Comparison of ENCODE assay signal across 15 cellular contexts in the genomic region with DNA sequence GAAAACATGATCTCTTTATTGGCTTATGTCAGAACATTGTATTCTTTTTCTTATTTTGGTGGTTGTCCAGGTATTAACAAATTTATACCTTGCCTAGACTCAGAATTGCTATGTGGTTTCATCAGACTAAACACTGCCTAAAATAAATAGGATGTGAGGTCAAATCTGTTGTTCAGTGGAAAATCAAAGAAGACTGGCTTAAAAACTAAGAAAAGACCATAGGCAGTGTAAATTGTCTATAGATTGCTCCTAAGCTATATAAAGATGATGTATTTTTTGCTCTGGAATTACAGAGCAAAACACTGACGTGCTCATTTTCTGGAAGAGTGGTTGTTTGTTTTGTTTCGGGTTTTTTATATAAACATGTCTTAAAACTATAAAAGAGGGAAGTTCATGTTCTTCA.
A peak's percentile ranks its signal among the peaks of the same experiment; 100 is the strongest.
DNase-seq lines count a peak whose midpoint lies in the region; ATAC-seq and TF ChIP-seq lines count a peak whose summit lies in the region.
"Had no signal": no experiment of that assay in that cellular context is flagged by ENCODE, and none has a peak within 500 bp of the region (broad histone marks: within the 10 kb centered on the region; RNA-seq: fewer than 3 reads in every experiment).

No MANE protein-coding gene starts in this region.

- peak overlapping the region; percentile 73 to 77 (median 74) for H3K27ac ChIP-seq in sigmoid colon

- peaks cover 13% of the 10 kb centered on the region for H3K4me1 Mint-ChIP-seq in T-helper 17 cell
- no peaks in the 10 kb centered on the region for H3K4me1 Mint-ChIP-seq in T-helper 2 cell treated with Interferon-gamma antibody and Interleukin-4, amounts not matched to agents 5 μg/mL and 100 μg/mL, for 36 hours (ENCODE audit: low read depth)
- no peaks in the 10 kb centered on the region for H3K4me1 Mint-ChIP-seq in stimulated activated naive B cell treated with anti-CD40 and anti-IgM and Interleukin-4, amounts not matched to agents 10 μg/mL and 1 μg/mL and 100 μg/mL, for 72 hours

- H3K36me3 ChIP-seq in sigmoid colon: peaks cover 0 to 38% (median 23%) of the 10 kb centered on the region in 4 donors

- ATAC-seq in T-helper 17 cell (no peak), GM21528 (IDR thresholded peaks at IDR 0.05; ENCODE audit: low FRiP score, unreplicated experiment) (no peak)
- no peak for ATAC-seq in stimulated activated naive B cell treated with anti-CD40 and anti-IgM and Interleukin-4, amounts not matched to agents 10 μg/mL and 1 μg/mL and 100 μg/mL, for 72 hours (replicated peaks)

- no peaks in the 10 kb centered on the region for H3K27me3 ChIP-seq in sigmoid colon

- DNase-seq in CD1c-positive myeloid dendritic cell (ENCODE audit: extremely low spot score) (peak; percentile 36), T-helper 17 cell (no peak), fibroblast of peridontal ligament (ENCODE audit: extremely low read depth) (peak; percentile 60), sigmoid colon (no peak), GM20000 (ENCODE audit: low spot score) (no peak)
- no peak for DNase-seq in T-helper 2 cell treated with Interferon-gamma antibody and Interleukin-4, amounts not matched to agents 5 μg/mL and 100 μg/mL, for 36 hours (ENCODE audit: low spot score)
- DNase-seq in stimulated activated naive B cell treated with anti-CD40 and anti-IgM and Interleukin-4, amounts not matched to agents 10 μg/mL and 1 μg/mL and 100 μg/mL, for 72 hours: no peak
- DNase-seq: activated CD4-positive, alpha-beta T cell treated with anti-CD3 and anti-CD28 coated beads for 48 hours; C1 segment of cervical spinal cord; endodermal cell; H9; NCI-H2107; posterior cingulate gyrus; stimulated activated CD4-positive, alpha-beta T cell treated with anti-CD3 and anti-CD28 coated beads, Interleukin-2, amount 100 ng/mL, for 24 hours had no signal

- peaks cover 0 to 33% (median 26%) of the 10 kb centered on the region in 4 donors for H3K4me1 ChIP-seq in sigmoid colon

- WGBS in sigmoid colon, 2 donors: 70 to 72% methylated on average over 2 of the region's 2 CpGs

- H3K4me3 Mint-ChIP-seq in T-helper 17 cell: peak overlapping the region; percentile 8
- no peak overlapping the region for H3K4me3 Mint-ChIP-seq in T-helper 2 cell treated with Interferon-gamma antibody and Interleukin-4, amounts not matched to agents 5 μg/mL and 100 μg/mL, for 36 hours
- H3K4me3 Mint-ChIP-seq in stimulated activated naive B cell treated with anti-CD40 and anti-IgM and Interleukin-4, amounts not matched to agents 10 μg/mL and 1 μg/mL and 100 μg/mL, for 72 hours: no peak overlapping the region
- H3K4me3 Mint-ChIP-seq: endodermal cell, H9 had no signal

- TF ChIP-seq POLR2A in sigmoid colon (IDR thresholded peaks at IDR 0.05): no peak

- H3K27me3 Mint-ChIP-seq in T-helper 17 cell: peaks cover 20% of the 10 kb centered on the region
- H3K27me3 Mint-ChIP-seq in T-helper 2 cell treated with Interferon-gamma antibody and Interleukin-4, amounts not matched to agents 5 μg/mL and 100 μg/mL, for 36 hours (ENCODE audit: low read depth): peaks cover 8% of the 10 kb centered on the region
- no peaks in the 10 kb centered on the region for H3K27me3 Mint-ChIP-seq in stimulated activated naive B cell treated with anti-CD40 and anti-IgM and Interleukin-4, amounts not matched to agents 10 μg/mL and 1 μg/mL and 100 μg/mL, for 72 hours

- no peak overlapping the region for H3K4me3 ChIP-seq in sigmoid colon

- H3K9me3 Mint-ChIP-seq in T-helper 2 cell treated with Interferon-gamma antibody and Interleukin-4, amounts not matched to agents 5 μg/mL and 100 μg/mL, for 36 hours: no peaks in the 10 kb centered on the region
- H3K9me3 Mint-ChIP-seq in stimulated activated naive B cell treated with anti-CD40 and anti-IgM and Interleukin-4, amounts not matched to agents 10 μg/mL and 1 μg/mL and 100 μg/mL, for 72 hours: no peaks in the 10 kb centered on the region
- H3K9me3 Mint-ChIP-seq: endodermal cell, H9 had no signal

- TF ChIP-seq EP300 in sigmoid colon (IDR thresholded peaks at IDR 0.05): peak in 1 of 4 donors; percentile 21

- H3K9me3 ChIP-seq in T-helper 17 cell (ENCODE audit: control insufficient read depth, low read length, poor library complexity, severe bottlenecking) (no peaks in the 10 kb centered on the region), sigmoid colon (no peaks in the 10 kb centered on the region)

- TF ChIP-seq CTCF in sigmoid colon (IDR thresholded peaks at IDR 0.05) (no peak), GM20000 (IDR thresholded peaks at IDR 0.05; ENCODE audit: extremely low read depth, missing control alignments) (no peak)

- intact Hi-C loops in sigmoid colon (cut with DNase I): no loop called here

- no peak overlapping the region for H3K27ac Mint-ChIP-seq in T-helper 17 cell
- no peak overlapping the region for H3K27ac Mint-ChIP-seq in T-helper 2 cell treated with Interferon-gamma antibody and Interleukin-4, amounts not matched to agents 5 μg/mL and 100 μg/mL, for 36 hours
- no peak overlapping the region for H3K27ac Mint-ChIP-seq in stimulated activated naive B cell treated with anti-CD40 and anti-IgM and Interleukin-4, amounts not matched to agents 10 μg/mL and 1 μg/mL and 100 μg/mL, for 72 hours
- H3K27ac Mint-ChIP-seq: endodermal cell had no signal

- H3K36me3 Mint-ChIP-seq in T-helper 17 cell (ENCODE audit: low read depth): peaks cover 4% of the 10 kb centered on the region
- no peaks in the 10 kb centered on the region for H3K36me3 Mint-ChIP-seq in T-helper 2 cell treated with Interferon-gamma antibody and Interleukin-4, amounts not matched to agents 5 μg/mL and 100 μg/mL, for 36 hours (ENCODE audit: low read depth)
- H3K36me3 Mint-ChIP-seq in stimulated activated naive B cell treated with anti-CD40 and anti-IgM and Interleukin-4, amounts not matched to agents 10 μg/mL and 1 μg/mL and 100 μg/mL, for 72 hours: peaks cover 8 to 18% of the 10 kb centered on the region in 2 donors

Comparison
In these comparisons a context has a peak if more than half of its experiments do, and no peak if none do; other contexts are left out.
1. DNase-seq: peak in CD1c-positive myeloid dendritic cell (single experiment) and fibroblast of peridontal ligament (single experiment); none in T-helper 17 cell (0 of 3), sigmoid colon (single experiment), GM20000 (single experiment), T-helper 2 cell treated with Interferon-gamma antibody and Interleukin-4, amounts not matched to agents 5 μg/mL and 100 μg/mL, for 36 hours (single experiment) and stimulated activated naive B cell treated with anti-CD40 and anti-IgM and Interleukin-4, amounts not matched to agents 10 μg/mL and 1 μg/mL and 100 μg/mL, for 72 hours (single experiment).